In the genomic region with DNA sequence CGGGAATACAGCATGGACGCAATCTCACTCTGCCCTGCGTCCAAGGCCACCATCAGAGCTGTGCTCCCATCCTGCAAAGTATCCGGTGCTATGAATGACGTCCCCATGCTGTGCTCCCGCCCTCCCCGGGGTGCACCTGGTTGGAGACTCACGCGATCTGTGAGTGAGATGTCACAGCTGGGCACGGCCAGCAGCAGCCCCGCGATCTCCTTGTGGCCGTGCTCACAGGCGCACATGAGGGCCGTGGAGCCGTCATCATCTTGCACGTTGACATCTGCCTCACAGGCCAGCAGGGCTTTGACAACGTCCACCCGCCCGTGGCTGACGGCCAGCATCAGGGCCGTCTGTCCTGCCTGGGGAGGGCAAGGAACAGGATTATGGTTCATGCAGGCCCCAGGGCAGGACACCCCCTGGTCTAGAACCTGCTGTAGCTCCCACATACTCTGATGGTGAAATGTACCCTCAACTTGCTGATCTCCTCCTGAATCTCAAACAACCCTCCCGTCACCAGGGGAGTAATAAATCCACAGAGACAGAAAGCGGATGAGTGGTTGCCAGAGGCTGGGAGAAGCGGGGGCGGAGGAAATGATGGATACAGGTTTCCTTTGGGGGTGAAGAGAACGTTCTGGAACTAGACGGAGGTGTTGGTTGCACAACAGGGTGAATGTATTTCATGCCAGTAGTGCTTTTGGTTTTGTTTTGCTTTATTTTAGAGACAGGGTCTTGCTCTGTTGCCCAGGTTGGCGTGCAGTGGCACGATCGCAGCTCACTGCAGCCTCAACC, we compare ENCODE assay signal across 21 cellular contexts. TPM values are rescaled to one million over a fixed set of nuclear protein-coding genes. Genes with fewer than 3 reads are reported as not detected.
A peak's percentile ranks its signal among the peaks of the same experiment; 100 is the strongest.
DNase-seq lines count a peak whose midpoint lies in the region; ATAC-seq, FAIRE-seq and TF ChIP-seq lines count a peak whose summit lies in the region.
"Had no signal": no experiment of that assay in that cellular context is flagged by ENCODE, and none has a peak within 500 bp of the region (broad histone marks: within the 10 kb centered on the region; RNA-seq: fewer than 3 reads in every experiment).

No MANE protein-coding gene starts in this region.

- no peak overlapping the region for H3K9ac ChIP-seq in rectal smooth muscle tissue (ENCODE audit: low read length)
- no peak overlapping the region for H3K9ac ChIP-seq in kidney (ENCODE audit: low read length in 2 of 2)

- TF ChIP-seq CTCF in AG10803 (conservative IDR thresholded peaks at IDR 0.05; ENCODE audit: low read length) (no peak), ascending aorta (IDR thresholded peaks at IDR 0.05) (no peak), fibroblast of villous mesenchyme (IDR thresholded peaks at IDR 0.05; ENCODE audit: insufficient read depth, low read depth, low read length) (no peak), kidney (IDR thresholded peaks at IDR 0.05; ENCODE audit: borderline replicate concordance, extremely low read depth, insufficient read depth) (no peak)

- DNase-seq in AG10803 (ENCODE audit: low read depth): peak; percentile 48
- DNase-seq in ascending aorta (ENCODE audit: low spot score in 2 of 2): no peak
- DNase-seq in fibroblast of villous mesenchyme (ENCODE audit: low read depth): peak; percentile 77
- no peak for DNase-seq in kidney
- DNase-seq in NCI-H187 treated with DMSO at 0.1 percent for 48 hours (lab: John Stamatoyannopoulos, UW): no peak
- DNase-seq: activated CD4-positive, alpha-beta memory T cell treated with anti-CD3 and anti-CD28 coated beads for 36 hours; activated naive CD4-positive, alpha-beta T cell treated with anti-CD3 and anti-CD28 coated beads, Interleukin-2, amount 50 U/mL, for 16 hours; activated T-cell treated with anti-CD3 and anti-CD28 coated beads, Interleukin-2, amount 50 U/mL, for 24 hours; CD8-positive, alpha-beta memory T cell; effector memory CD8-positive, alpha-beta T cell; foreskin melanocyte; left ventricle myocardium superior; naive B cell; NCI-H1930; T-cell had no signal

- H3K36me3 ChIP-seq in ascending aorta: peaks cover 64 to 83% of the 10 kb centered on the region in 2 donors
- H3K36me3 ChIP-seq in rectal smooth muscle tissue (ENCODE audit: control insufficient read depth, insufficient read depth, low read length): peaks cover 42% of the 10 kb centered on the region
- H3K36me3 ChIP-seq in kidney (ENCODE audit: control insufficient read depth in 1 of 2, insufficient read depth in 2 of 2, low read length in 2 of 2): peaks cover 22 to 45% of the 10 kb centered on the region in 2 donors

- no peak for FAIRE-seq in kidney (lab: Jason Lieb, UNC)
- FAIRE-seq: urothelium cell line had no signal

- no peaks in the 10 kb centered on the region for H3K27me3 ChIP-seq in ascending aorta
- no peaks in the 10 kb centered on the region for H3K27me3 ChIP-seq in rectal smooth muscle tissue (ENCODE audit: control insufficient read depth, insufficient read depth, low read length)

- intact Hi-C loops in ascending aorta (cut with DNase I) (no loop called here), kidney (cut with DNase I) (no loop called here)

- H3K4me1 ChIP-seq in ascending aorta (peaks cover 25 to 65% of the 10 kb centered on the region in 2 donors), rectal smooth muscle tissue (ENCODE audit: control insufficient read depth, insufficient read depth, low read length) (peaks cover 16% of the 10 kb centered on the region), kidney (ENCODE audit: control insufficient read depth in 1 of 2, insufficient read depth in 1 of 2, low read depth in 1 of 2, low read length in 2 of 2) (peaks cover 0 to 4% of the 10 kb centered on the region in 2 donors)
- H3K4me1 ChIP-seq: HAP-1 had no signal

- H3K27ac ChIP-seq in ascending aorta: peak overlapping the region; percentile 76 to 82
- peak overlapping the region; percentile 53 for H3K27ac ChIP-seq in rectal smooth muscle tissue (ENCODE audit: low read depth, low read length)
- peak overlapping the region in 1 of 2 donors; percentile 13 for H3K27ac ChIP-seq in kidney (ENCODE audit: low read depth in 2 of 2, low read length in 2 of 2)

- no peaks in the 10 kb centered on the region for H3K9me3 ChIP-seq in ascending aorta
- H3K9me3 ChIP-seq in kidney (ENCODE audit: control insufficient read depth in 1 of 2, low read length in 2 of 2): no peaks in the 10 kb centered on the region
- H3K9me3 ChIP-seq: HAP-1 had no signal

- ATAC-seq in HG02885 (IDR thresholded peaks at IDR 0.05; ENCODE audit: poor library complexity, unreplicated experiment) (no peak), HG02588 (IDR thresholded peaks at IDR 0.05; ENCODE audit: unreplicated experiment) (no peak)
- ATAC-seq: effector memory CD8-positive, alpha-beta T cell; left ventricle myocardium superior; stimulated activated memory B cell treated with anti-CD40 and anti-IgM and Interleukin-4, amounts not matched to agents 10 μg/mL and 1 μg/mL and 100 μg/mL, for 72 hours; T-cell had no signal

- H3K4me3 ChIP-seq in AG10803 (ENCODE audit: low read length): no peak overlapping the region
- H3K4me3 ChIP-seq in ascending aorta: no peak overlapping the region
- H3K4me3 ChIP-seq in fibroblast of villous mesenchyme (ENCODE audit: low read depth, low read length): no peak overlapping the region
- H3K4me3 ChIP-seq in rectal smooth muscle tissue (ENCODE audit: low read length): no peak overlapping the region
- H3K4me3 ChIP-seq in kidney (ENCODE audit: low read length in 2 of 2): no peak overlapping the region
- H3K4me3 ChIP-seq: HAP-1 had no signal

RNA-seq across cellular contexts. Expression of a gene that starts 14.5 kb away (rescaled TPM):
- total RNA-seq in ascending aorta (1.1 TPM), fibroblast of villous mesenchyme (39.7 and 44.5 TPM in 2 replicates), kidney (1.7 TPM)
- 0.65 TPM for polyA plus RNA-seq in kidney (ENCODE audit: insufficient read depth, low read depth, low replicate concordance)
- polyA plus RNA-seq: CD8-positive, alpha-beta memory T cell had no signal

RNA-seq across cellular contexts. Expression of a gene that starts 27.3 kb away (rescaled TPM):
- total RNA-seq in ascending aorta (572 TPM), fibroblast of villous mesenchyme (253 and 312 TPM in 2 replicates), kidney (119 TPM)
- 37.5 TPM for polyA plus RNA-seq in kidney (ENCODE audit: insufficient read depth, low read depth, low replicate concordance)

Comparison
In these comparisons a context has a peak if more than half of its experiments do, and no peak if none do; other contexts are left out.
1. DNase-seq: peak in AG10803 (single experiment) and fibroblast of villous mesenchyme (single experiment); none in ascending aorta (0 of 2), kidney (single experiment) and NCI-H187 treated with DMSO at 0.1 percent for 48 hours (single experiment).
2. RNA of a gene that starts 14.5 kb away (total RNA-seq): 39.7 to 44.5 TPM in fibroblast of villous mesenchyme; 1.7 TPM in kidney (single experiment) and 1.1 TPM in ascending aorta (single experiment); every median in the first group is over 10 times any median in the second.